Comparison of ENCODE assay signal across 4 cellular contexts in the genomic region with DNA sequence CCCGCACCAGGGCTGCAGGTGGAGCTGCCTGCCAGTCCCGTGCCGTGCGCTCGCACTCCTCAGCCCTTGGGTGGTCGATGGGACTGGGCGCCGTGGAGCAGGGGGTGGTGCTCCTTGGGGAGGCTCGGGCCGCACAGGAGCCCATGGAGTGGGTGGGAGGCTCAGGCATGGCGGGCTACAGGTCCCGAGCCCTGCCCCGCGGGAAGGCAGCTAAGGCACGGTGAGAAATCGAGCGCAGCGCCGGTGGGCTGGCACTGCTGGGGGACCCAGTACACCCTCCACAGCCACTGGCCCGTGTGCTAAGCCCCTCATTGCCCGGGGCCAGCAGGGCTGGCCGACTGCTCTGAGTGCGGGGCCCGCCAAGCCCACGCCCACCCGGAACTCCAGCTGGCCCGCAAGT. TPM values are rescaled to one million over a fixed set of nuclear protein-coding genes. Genes with fewer than 3 reads are reported as not detected.
"Had no signal": no experiment of that assay in that cellular context is flagged by ENCODE, and none has a peak within 500 bp of the region (broad histone marks: within the 10 kb centered on the region; RNA-seq: fewer than 3 reads in every experiment).

No MANE protein-coding gene starts in this region.

RNA-seq across cellular contexts. Expression of gene DCC, which starts 26.9 kb away (rescaled TPM):
- total RNA-seq: HepG2, HT-29, K562 had no signal
- polyA plus RNA-seq: HepG2, IgD-negative memory B cell, K562 had no signal
